1 cellular context compared by ENCODE assay signal in genomic region chr6:4788953-4789584, GRCh38.
TF ChIP-seq lines count a peak whose summit lies in the region.

No MANE protein-coding gene starts in this region.

TF ChIP-seq in GM12878, 131 proteins besides CTCF, POLR2A, EP300 and RAD21 (continued from another document):
- TF ChIP-seq FOXM1 (IDR thresholded peaks at IDR 0.05; ENCODE audit: low read depth, low read length) (no peak), SMARCA5 (IDR thresholded peaks at IDR 0.05) (no peak; the same call in 1 of the 2 replicates), NRF1 (conservative IDR thresholded peaks at IDR 0.05; ENCODE audit: low read depth, low read length) (no peak), PML (IDR thresholded peaks at IDR 0.05; ENCODE audit: low read length) (no peak), MYC (IDR thresholded peaks at IDR 0.05; ENCODE audit: insufficient read depth, insufficient read length, insufficient replicate concordance, low read length, severe bottlenecking) (no peak), ZZZ3 (IDR thresholded peaks at IDR 0.05; ENCODE audit: control insufficient read depth, insufficient read length, low read depth) (no peak), USF1 (IDR thresholded peaks at IDR 0.05; ENCODE audit: borderline replicate concordance, extremely low read length, insufficient read depth, low read depth, low read length) (no peak), NFXL1 (IDR thresholded peaks at IDR 0.05; ENCODE audit: borderline replicate concordance) (no peak), PAX5 (IDR thresholded peaks at IDR 0.05; ENCODE audit: borderline replicate concordance, low read depth, low read length) (peak; percentile 98), IRF3 (IDR thresholded peaks at IDR 0.05) (no peak), ESRRA (IDR thresholded peaks at IDR 0.05; ENCODE audit: low read length) (no peak), CEBPB (IDR thresholded peaks at IDR 0.05; ENCODE audit: borderline replicate concordance in 1 of 2, low read depth in 2 of 2, low read length in 2 of 2) (no peak), HDAC2 (IDR thresholded peaks at IDR 0.05) (no peak), HSF1 (IDR thresholded peaks at IDR 0.05; ENCODE audit: low read depth, low read length) (no peak), RELB (IDR thresholded peaks at IDR 0.05; ENCODE audit: low read depth) (no peak; the same call in 1 of the 2 replicates), STAT3 (IDR thresholded peaks at IDR 0.05; ENCODE audit: low read depth, low read length) (no peak), NBN (IDR thresholded peaks at IDR 0.05) (peak; percentile 77), EED (IDR thresholded peaks at IDR 0.05; ENCODE audit: low read depth) (peak; percentile 75), JUND (IDR thresholded peaks at IDR 0.05; ENCODE audit: low read depth, low read length) (no peak), FOS (IDR thresholded peaks at IDR 0.05; ENCODE audit: borderline replicate concordance, extremely low read depth, insufficient read length) (no peak), SREBF1 (IDR thresholded peaks at IDR 0.05; ENCODE audit: low read length) (no peak), MTA2 (IDR thresholded peaks at IDR 0.05; ENCODE audit: low read depth) (0 out of 2 replicates have a peak, but pooled peaks have one; percentile 44), CEBPZ (IDR thresholded peaks at IDR 0.05; ENCODE audit: low read depth, low read length) (no peak), BHLHE40 (IDR thresholded peaks at IDR 0.05; ENCODE audit: borderline replicate concordance in 1 of 2, low read depth in 2 of 2, low read length in 1 of 2) (peak; percentile 83 to 93), DPF2 (IDR thresholded peaks at IDR 0.05) (0 out of 2 replicates have a peak, but pooled peaks have one; percentile 25), CREM (IDR thresholded peaks at IDR 0.05; ENCODE audit: low read depth) (0 out of 2 replicates have a peak, but pooled peaks have one; percentile 30), CHD1 (IDR thresholded peaks at IDR 0.05; ENCODE audit: low read depth, low read length) (no peak), MEF2B (IDR thresholded peaks at IDR 0.05; ENCODE audit: partially characterized antibody, poor library complexity, severe bottlenecking) (peak; percentile 16), NR2F1 (conservative IDR thresholded peaks at IDR 0.05) (peak; percentile 51), CHD4 (IDR thresholded peaks at IDR 0.05) (no peak), NR2C2 (IDR thresholded peaks at IDR 0.05; ENCODE audit: borderline replicate concordance, control insufficient read depth, insufficient read length, low read depth) (no peak), BCL3 (IDR thresholded peaks at IDR 0.05; ENCODE audit: borderline replicate concordance, insufficient read depth, low read depth, low read length, poor library complexity, severe bottlenecking) (no peak), ZNF207 (IDR thresholded peaks at IDR 0.05; ENCODE audit: borderline replicate concordance) (no peak), RUNX3 (IDR thresholded peaks at IDR 0.05; ENCODE audit: low read length) (peak; percentile 44; the same call in 1 of the 2 replicates), ZBTB33 (IDR thresholded peaks at IDR 0.05) (no peak), ZNF217 (IDR thresholded peaks at IDR 0.05) (0 out of 2 replicates have a peak, but pooled peaks have one; percentile 56), ZBTB4 (CRISPR knock-in tag; IDR thresholded peaks at IDR 0.05) (no peak), KAT2A (conservative IDR thresholded peaks at IDR 0.05; ENCODE audit: control insufficient read depth, low read depth, low read length) (no peak), WRNIP1 (IDR thresholded peaks at IDR 0.05; ENCODE audit: borderline replicate concordance, low read depth, low read length) (no peak), IKZF1 (conservative IDR thresholded peaks at IDR 0.05) (peak; percentile 59), IKZF2 (IDR thresholded peaks at IDR 0.05) (peak; percentile 45 to 72; a peak in 3 of 4 replicates), CBX5 (IDR thresholded peaks at IDR 0.05; ENCODE audit: low read depth) (no peak), HDAC6 (IDR thresholded peaks at IDR 0.05; ENCODE audit: unreplicated experiment) (no peak), MAX (IDR thresholded peaks at IDR 0.05; ENCODE audit: low read depth, low read length) (no peak), ETV6 (conservative IDR thresholded peaks at IDR 0.05 in 1 of 2, IDR thresholded peaks at IDR 0.05 in 1 of 2; ENCODE audit: borderline replicate concordance in 1 of 2, low read depth in 1 of 2) (no peak), SKIL (IDR thresholded peaks at IDR 0.05; ENCODE audit: low read depth, poor library complexity, severe bottlenecking) (peak; percentile 68), ZNF24 (IDR thresholded peaks at IDR 0.05) (no peak), BRCA1 (IDR thresholded peaks at IDR 0.05; ENCODE audit: low read depth, low read length) (no peak)
